Comparison of ENCODE assay signal across 2 cellular contexts in the genomic region with DNA sequence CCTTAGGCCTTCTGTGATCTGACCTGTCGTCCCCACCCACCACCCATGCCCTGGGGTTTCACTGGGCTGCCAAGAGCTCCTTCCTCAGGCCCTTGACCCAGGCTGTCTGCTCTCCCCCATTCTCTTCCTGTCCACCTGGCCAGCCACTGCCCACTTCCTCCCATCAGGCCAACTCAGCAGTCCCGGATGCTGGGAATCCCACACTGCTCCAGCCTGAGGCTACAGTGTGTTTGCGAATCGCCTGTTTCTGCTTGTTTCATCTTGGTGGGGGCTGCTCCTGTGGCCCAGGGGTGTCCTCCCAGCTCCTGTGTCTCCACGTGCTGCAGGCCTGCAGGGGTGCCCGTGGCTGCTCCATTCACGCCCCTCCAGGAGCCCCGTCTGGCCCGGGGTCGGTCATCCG.
TF ChIP-seq lines count a peak whose summit lies in the region.

No MANE protein-coding gene starts in this region.

TF ChIP-seq in A549, 52 proteins besides CTCF, POLR2A, EP300 and RAD21:
- no peak for TF ChIP-seq CEBPB (IDR thresholded peaks at IDR 0.05)
- no peak for TF ChIP-seq EHMT2 (IDR thresholded peaks at IDR 0.05; ENCODE audit: low read depth)
- no peak for TF ChIP-seq BHLHE40 (IDR thresholded peaks at IDR 0.05; ENCODE audit: low read depth, low read length)
- TF ChIP-seq MAFK (IDR thresholded peaks at IDR 0.05; ENCODE audit: partially characterized antibody): peak; percentile 25
- TF ChIP-seq FOXS1 (CRISPR knock-in tag; IDR thresholded peaks at IDR 0.05): no peak
- TF ChIP-seq, protein P1, sequence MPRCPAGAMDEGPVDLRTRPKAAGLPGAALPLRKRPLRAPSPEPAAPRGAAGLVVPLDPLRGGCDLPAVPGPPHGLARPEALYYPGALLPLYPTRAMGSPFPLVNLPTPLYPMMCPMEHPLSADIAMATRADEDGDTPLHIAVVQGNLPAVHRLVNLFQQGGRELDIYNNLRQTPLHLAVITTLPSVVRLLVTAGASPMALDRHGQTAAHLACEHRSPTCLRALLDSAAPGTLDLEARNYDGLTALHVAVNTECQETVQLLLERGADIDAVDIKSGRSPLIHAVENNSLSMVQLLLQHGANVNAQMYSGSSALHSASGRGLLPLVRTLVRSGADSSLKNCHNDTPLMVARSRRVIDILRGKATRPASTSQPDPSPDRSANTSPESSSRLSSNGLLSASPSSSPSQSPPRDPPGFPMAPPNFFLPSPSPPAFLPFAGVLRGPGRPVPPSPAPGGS (IDR thresholded peaks at IDR 0.05): no peak

TF ChIP-seq in SK-N-SH, 30 proteins besides CTCF, POLR2A, EP300 and RAD21:
- TF ChIP-seq RCOR1 (IDR thresholded peaks at IDR 0.05; ENCODE audit: low read length): no peak
- TF ChIP-seq RFX5 (IDR thresholded peaks at IDR 0.05; ENCODE audit: low read length): no peak
- no peak for TF ChIP-seq FOXJ3 (CRISPR knock-in tag; IDR thresholded peaks at IDR 0.05)
- no peak for TF ChIP-seq GABPA (IDR thresholded peaks at IDR 0.05; ENCODE audit: low read depth)
- TF ChIP-seq NFIC (IDR thresholded peaks at IDR 0.05; ENCODE audit: borderline replicate concordance): no peak
- TF ChIP-seq EZH2phosphoT487 (IDR thresholded peaks at IDR 0.05; ENCODE audit: borderline replicate concordance, low read depth): no peak
- TF ChIP-seq, protein P2, sequence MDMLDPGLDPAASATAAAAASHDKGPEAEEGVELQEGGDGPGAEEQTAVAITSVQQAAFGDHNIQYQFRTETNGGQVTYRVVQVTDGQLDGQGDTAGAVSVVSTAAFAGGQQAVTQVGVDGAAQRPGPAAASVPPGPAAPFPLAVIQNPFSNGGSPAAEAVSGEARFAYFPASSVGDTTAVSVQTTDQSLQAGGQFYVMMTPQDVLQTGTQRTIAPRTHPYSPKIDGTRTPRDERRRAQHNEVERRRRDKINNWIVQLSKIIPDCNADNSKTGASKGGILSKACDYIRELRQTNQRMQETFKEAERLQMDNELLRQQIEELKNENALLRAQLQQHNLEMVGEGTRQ (IDR thresholded peaks at IDR 0.05; ENCODE audit: borderline replicate concordance, low read depth, low read length): no peak
- no peak for TF ChIP-seq GATA2 (CRISPR knock-in tag; IDR thresholded peaks at IDR 0.05)
- TF ChIP-seq POLR2AphosphoS5 (IDR thresholded peaks at IDR 0.05; ENCODE audit: low read depth, low read length): no peak
- no peak for TF ChIP-seq NRF1 (IDR thresholded peaks at IDR 0.05; ENCODE audit: low read depth, low read length)
